ENCODE assay signal across 25 cellular contexts in genomic region chr14:76117789-76118188, GRCh38. TPM values are rescaled to one million over a fixed set of nuclear protein-coding genes. Genes with fewer than 3 reads are reported as not detected.
DNase-seq lines count a peak whose midpoint lies in the region; ATAC-seq and TF ChIP-seq lines count a peak whose summit lies in the region.
"Had no signal": no experiment of that assay in that cellular context is flagged by ENCODE, and none has a peak within 500 bp of the region (broad histone marks: within the 10 kb centered on the region; RNA-seq: fewer than 3 reads in every experiment).

No MANE protein-coding gene starts in this region.

- H3K36me3 ChIP-seq in BE2C = no peaks in the 10 kb centered on the region
- H3K36me3 ChIP-seq in SK-N-SH (replicated peaks in 1 of 2; ENCODE audit: control insufficient read depth in 1 of 2, insufficient read depth in 2 of 2, low read length in 1 of 2) = no peaks in the 10 kb centered on the region
- H3K36me3 ChIP-seq in sigmoid colon = no peaks in the 10 kb centered on the region
- H3K36me3 ChIP-seq in gastroesophageal sphincter = no peaks in the 10 kb centered on the region
- H3K36me3 ChIP-seq: BLaER1, pancreas, stomach, upper lobe of left lung had no signal

- POLR2A ChIA-PET in SK-N-SH (lab: Yijun Ruan, JAX) = no interaction called here

- DNase-seq in BE2C = peak; percentile 79
- DNase-seq in NCI-H1105 treated with DMSO at 0.1 percent for 48 hours (lab: John Stamatoyannopoulos, UW) = peak; percentile 93
- DNase-seq in NCI-H2171 treated with DMSO at 0.1 percent for 48 hours (lab: John Stamatoyannopoulos, UW) = peak; percentile 89
- peak; percentile 79 for DNase-seq in SK-N-SH
- no peak for DNase-seq in D341Med (ENCODE audit: low spot score)
- DNase-seq in OCI-M1 (lab: John Stamatoyannopoulos, UW) = no peak
- no peak for DNase-seq in sigmoid colon
- DNase-seq: activated CD4-positive, alpha-beta T cell treated with anti-CD3 and anti-CD28 coated beads, Interleukin-2, amount 50 U/mL, for 48 hours; activated naive CD4-positive, alpha-beta T cell treated with anti-CD3 and anti-CD28 coated beads for 36 hours; caudate nucleus; dorsolateral prefrontal cortex; erythroblast; foreskin melanocyte; GF-D8; kidney; mammary epithelial cell; naive B cell; NCI-H446 treated with DMSO at 0.1 percent for 48 hours; pancreas; Right ventricle myocardium superior; stomach had no signal

- H3K4me1 ChIP-seq in BE2C (peaks cover 5% of the 10 kb centered on the region), SK-N-SH (ENCODE audit: control insufficient read depth in 1 of 2, insufficient read depth in 2 of 2, low read depth in 1 of 2, low read length in 1 of 2) (peaks cover 0 to 13% of the 10 kb centered on the region in 2 experiments; a peak in 2 of 4 replicates), sigmoid colon (peaks cover 0 to 13% (median 4%) of the 10 kb centered on the region in 4 donors), gastroesophageal sphincter (no peaks in the 10 kb centered on the region)
- H3K4me1 ChIP-seq: BLaER1, pancreas, stomach, upper lobe of left lung had no signal

- H3K27ac ChIP-seq in SK-N-SH (ENCODE audit: low read depth in 2 of 2, low read length in 1 of 2) = no peak overlapping the region
- H3K27ac ChIP-seq in sigmoid colon = no peak overlapping the region
- H3K27ac ChIP-seq in gastroesophageal sphincter = no peak overlapping the region
- H3K27ac ChIP-seq: BLaER1, dorsolateral prefrontal cortex, pancreas, stomach, upper lobe of left lung had no signal

- no peak for TF ChIP-seq CTCF in BE2C (IDR thresholded peaks at IDR 0.05; ENCODE audit: low read depth, low read length)
- no peak for TF ChIP-seq CTCF in SK-N-SH (IDR thresholded peaks at IDR 0.05)
- TF ChIP-seq CTCF in sigmoid colon (IDR thresholded peaks at IDR 0.05) = no peak
- no peak for TF ChIP-seq CTCF in gastroesophageal sphincter (IDR thresholded peaks at IDR 0.05)

- no peak for TF ChIP-seq POLR2A in sigmoid colon (IDR thresholded peaks at IDR 0.05)
- TF ChIP-seq POLR2A in gastroesophageal sphincter (IDR thresholded peaks at IDR 0.05) = no peak

- intact Hi-C loops in sigmoid colon (cut with DNase I) = no loop called here

- no peak for TF ChIP-seq RAD21 in SK-N-SH (IDR thresholded peaks at IDR 0.05; ENCODE audit: low read length)

- CTCF ChIA-PET in SK-N-SH (lab: Yijun Ruan, JAX) = interaction anchor here (1.8 to 1.9 kb wide), 2 partner anchors 67 to 235 kb away, joined by 7 to 10 read pairs; no protein-coding TSS in a partner anchor

- peak in 1 of 2 experiments; percentile 75; a peak in 2 of 4 replicates for TF ChIP-seq EP300 in SK-N-SH (IDR thresholded peaks at IDR 0.05; ENCODE audit: borderline replicate concordance in 1 of 2, low read depth in 1 of 2, low read length in 1 of 2)
- no peak for TF ChIP-seq EP300 in sigmoid colon (IDR thresholded peaks at IDR 0.05)
- TF ChIP-seq EP300 in gastroesophageal sphincter (IDR thresholded peaks at IDR 0.05) = no peak

- no peaks in the 10 kb centered on the region for H4K20me1 ChIP-seq in SK-N-SH (ENCODE audit: insufficient read depth)
- H4K20me1 ChIP-seq: BLaER1 had no signal

- no peaks in the 10 kb centered on the region for H3K9me3 ChIP-seq in BE2C
- H3K9me3 ChIP-seq in SK-N-SH = no peaks in the 10 kb centered on the region
- H3K9me3 ChIP-seq in sigmoid colon = no peaks in the 10 kb centered on the region
- H3K9me3 ChIP-seq in gastroesophageal sphincter = no peaks in the 10 kb centered on the region
- H3K9me3 ChIP-seq: BLaER1, pancreas, stomach, upper lobe of left lung had no signal

- no peak for ATAC-seq in gastroesophageal sphincter
- ATAC-seq: GM12878, pancreas had no signal

- H3K27me3 ChIP-seq in BE2C = peaks cover 13% of the 10 kb centered on the region; the same call in 1 of the 2 replicates
- peaks cover 8% of the 10 kb centered on the region; the same call in 1 of the 2 replicates for H3K27me3 ChIP-seq in SK-N-SH (ENCODE audit: insufficient read depth)
- no peaks in the 10 kb centered on the region for H3K27me3 ChIP-seq in sigmoid colon
- H3K27me3 ChIP-seq in gastroesophageal sphincter = no peaks in the 10 kb centered on the region
- H3K27me3 ChIP-seq: BLaER1, pancreas, upper lobe of left lung had no signal

- WGBS in SK-N-SH (ENCODE audit: low lambda C conversion rate) = 5% methylated on average over 6 of the region's 9 CpGs
- 66 to 74% methylated on average over 9 of the region's 9 CpGs for WGBS in sigmoid colon, 2 donors
- WGBS in gastroesophageal sphincter (ENCODE audit: low coverage in 1 of 2), 2 donors = 4 to 10% methylated on average over 2 to 4 of the region's 9 CpGs

- no peak overlapping the region for H3K4me3 ChIP-seq in BE2C (ENCODE audit: low read depth, low read length)
- H3K4me3 ChIP-seq in SK-N-SH (ENCODE audit: low read depth in 2 of 2, low read length in 1 of 2) = no peak overlapping the region
- H3K4me3 ChIP-seq in sigmoid colon = no peak overlapping the region
- H3K4me3 ChIP-seq in gastroesophageal sphincter = no peak overlapping the region
- H3K4me3 ChIP-seq: BLaER1, dorsolateral prefrontal cortex, GM12878, pancreas, stomach, upper lobe of left lung had no signal

- H3K79me2 ChIP-seq in SK-N-SH (ENCODE audit: insufficient read depth) = no peaks in the 10 kb centered on the region

- H3K9me2 ChIP-seq in SK-N-SH = no peaks in the 10 kb centered on the region

- no peak overlapping the region for H3K9ac ChIP-seq in SK-N-SH
- H3K9ac ChIP-seq: BLaER1 had no signal

- H2AFZ ChIP-seq in SK-N-SH (ENCODE audit: low read depth) = no peak overlapping the region

- no peaks in the 10 kb centered on the region for H3F3A ChIP-seq in SK-N-SH (replicated peaks; ENCODE audit: insufficient read depth)

- no peak overlapping the region for H3K4me2 ChIP-seq in SK-N-SH
- H3K4me2 ChIP-seq: BLaER1 had no signal

TF ChIP-seq in SK-N-SH, 30 proteins besides CTCF, POLR2A, EP300 and RAD21 (continues in another document):
- TF ChIP-seq TAF1 (IDR thresholded peaks at IDR 0.05; ENCODE audit: borderline replicate concordance, low read depth, low read length) (no peak), SIN3A (IDR thresholded peaks at IDR 0.05; ENCODE audit: borderline replicate concordance, low read depth, low read length) (no peak), JUND (IDR thresholded peaks at IDR 0.05) (no peak), ZBTB33 (IDR thresholded peaks at IDR 0.05; ENCODE audit: borderline replicate concordance, low read depth) (no peak), IRF3 (IDR thresholded peaks at IDR 0.05; ENCODE audit: low read depth, low read length) (no peak), POLR2AphosphoS5 (IDR thresholded peaks at IDR 0.05; ENCODE audit: low read depth, low read length) (no peak), NFIC (IDR thresholded peaks at IDR 0.05; ENCODE audit: borderline replicate concordance) (no peak), TEAD4 (IDR thresholded peaks at IDR 0.05; ENCODE audit: borderline replicate concordance, insufficient read depth) (no peak), GATA2 (CRISPR knock-in tag; IDR thresholded peaks at IDR 0.05) (peak; percentile 77), NRF1 (IDR thresholded peaks at IDR 0.05; ENCODE audit: low read depth, low read length) (no peak), PBX3 (IDR thresholded peaks at IDR 0.05) (no peak), FOXJ3 (CRISPR knock-in tag; IDR thresholded peaks at IDR 0.05) (peak; percentile 75; the same call in 1 of the 2 replicates), RXRA (IDR thresholded peaks at IDR 0.05; ENCODE audit: borderline replicate concordance, low read depth) (no peak), YY1 (IDR thresholded peaks at IDR 0.05; ENCODE audit: low read depth) (no peak)

RNA-seq across cellular contexts. Expression of gene GPATCH2L, which starts 33.9 kb away (rescaled TPM):
- polyA plus RNA-seq in BE2C (2012; ENCODE audit: insufficient read depth, insufficient read length, low read depth) = 38.3 TPM
- 17.7 and 28.5 TPM in 2 replicates for polyA plus RNA-seq in SK-N-SH (2012; rRNA removed)
- 11.7 and 15.1 TPM in 2 replicates for polyA plus RNA-seq in SK-N-SH (2012; cell fraction: cytosol; rRNA removed)
- 60.5 and 61.7 TPM in 2 replicates for polyA plus RNA-seq in SK-N-SH (2012; cell fraction: nucleus; rRNA removed)
- total RNA-seq in sigmoid colon = 10 to 100 TPM; 40.7 to 76.4 (median 47.9) TPM
- 10 to 100 TPM in 1 of 3 donors, 1 to 10 TPM in 2; 1.8 to 11.4 (median 2.1) TPM for polyA plus RNA-seq in sigmoid colon
- total RNA-seq in gastroesophageal sphincter = 10 to 100 TPM; 34.2 to 64.0 (median 56.0) TPM

Comparison
In these comparisons a context has a peak if more than half of its experiments do, and no peak if none do; other contexts are left out.
1. DNase-seq: peak in BE2C (single experiment), NCI-H1105 treated with DMSO at 0.1 percent for 48 hours (single experiment), NCI-H2171 treated with DMSO at 0.1 percent for 48 hours (single experiment) and SK-N-SH (single experiment); none in D341Med (single experiment), OCI-M1 (single experiment) and sigmoid colon (single experiment).